1 cellular context compared by ENCODE assay signal in the genomic region with DNA sequence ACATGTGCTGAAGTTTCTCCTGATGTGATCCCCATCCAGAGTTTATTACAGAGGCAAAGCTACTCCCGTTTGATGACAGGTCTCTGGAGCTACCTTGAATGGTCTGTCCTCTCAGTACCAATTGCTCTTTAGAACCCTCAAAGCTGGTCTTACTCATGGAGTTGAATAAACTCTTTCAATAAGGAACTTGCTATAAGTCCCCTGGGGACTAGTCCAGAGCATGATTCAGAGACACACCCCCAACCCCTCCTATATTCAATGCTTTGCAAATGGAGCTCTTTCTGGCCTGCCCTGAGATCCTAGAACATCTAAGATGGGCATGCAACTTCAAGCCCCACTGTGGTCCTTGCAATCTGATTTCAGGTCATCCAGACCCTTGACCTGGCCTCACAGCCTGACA.
TF ChIP-seq lines count a peak whose summit lies in the region.

No MANE protein-coding gene starts in this region.

TF ChIP-seq in A549, 52 proteins besides CTCF, POLR2A, EP300 and RAD21 (continued from another document):
- TF ChIP-seq, protein P1, sequence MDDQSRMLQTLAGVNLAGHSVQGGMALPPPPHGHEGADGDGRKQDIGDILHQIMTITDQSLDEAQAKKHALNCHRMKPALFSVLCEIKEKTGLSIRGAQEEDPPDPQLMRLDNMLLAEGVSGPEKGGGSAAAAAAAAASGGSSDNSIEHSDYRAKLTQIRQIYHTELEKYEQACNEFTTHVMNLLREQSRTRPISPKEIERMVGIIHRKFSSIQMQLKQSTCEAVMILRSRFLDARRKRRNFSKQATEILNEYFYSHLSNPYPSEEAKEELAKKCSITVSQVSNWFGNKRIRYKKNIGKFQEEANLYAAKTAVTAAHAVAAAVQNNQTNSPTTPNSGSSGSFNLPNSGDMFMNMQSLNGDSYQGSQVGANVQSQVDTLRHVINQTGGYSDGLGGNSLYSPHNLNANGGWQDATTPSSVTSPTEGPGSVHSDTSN (IDR thresholded peaks at IDR 0.05), result no peak
- TF ChIP-seq, protein P2, sequence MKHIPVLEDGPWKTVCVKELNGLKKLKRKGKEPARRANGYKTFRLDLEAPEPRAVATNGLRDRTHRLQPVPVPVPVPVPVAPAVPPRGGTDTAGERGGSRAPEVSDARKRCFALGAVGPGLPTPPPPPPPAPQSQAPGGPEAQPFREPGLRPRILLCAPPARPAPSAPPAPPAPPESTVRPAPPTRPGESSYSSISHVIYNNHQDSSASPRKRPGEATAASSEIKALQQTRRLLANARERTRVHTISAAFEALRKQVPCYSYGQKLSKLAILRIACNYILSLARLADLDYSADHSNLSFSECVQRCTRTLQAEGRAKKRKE (CRISPR knock-in tag; IDR thresholded peaks at IDR 0.05; ENCODE audit: low read depth), result no peak
- TF ChIP-seq TFCP2L1 (CRISPR knock-in tag; IDR thresholded peaks at IDR 0.05), result no peak
- no peak for TF ChIP-seq PHF8 (IDR thresholded peaks at IDR 0.05; ENCODE audit: borderline replicate concordance, low read depth)
- no peak for TF ChIP-seq KDM5A (IDR thresholded peaks at IDR 0.05)
- no peak for TF ChIP-seq ZC3H11A (IDR thresholded peaks at IDR 0.05)
- no peak for TF ChIP-seq EHF (CRISPR knock-in tag; IDR thresholded peaks at IDR 0.05)
- TF ChIP-seq CHD4 (IDR thresholded peaks at IDR 0.05; ENCODE audit: borderline replicate concordance), result no peak
- TF ChIP-seq, protein P3, sequence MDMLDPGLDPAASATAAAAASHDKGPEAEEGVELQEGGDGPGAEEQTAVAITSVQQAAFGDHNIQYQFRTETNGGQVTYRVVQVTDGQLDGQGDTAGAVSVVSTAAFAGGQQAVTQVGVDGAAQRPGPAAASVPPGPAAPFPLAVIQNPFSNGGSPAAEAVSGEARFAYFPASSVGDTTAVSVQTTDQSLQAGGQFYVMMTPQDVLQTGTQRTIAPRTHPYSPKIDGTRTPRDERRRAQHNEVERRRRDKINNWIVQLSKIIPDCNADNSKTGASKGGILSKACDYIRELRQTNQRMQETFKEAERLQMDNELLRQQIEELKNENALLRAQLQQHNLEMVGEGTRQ (IDR thresholded peaks at IDR 0.05), result no peak
- no peak for TF ChIP-seq HDAC2 (IDR thresholded peaks at IDR 0.05)
